Comparison of ENCODE assay signal across 8 cellular contexts in genomic region chr6:39892490-39893129, GRCh38. TPM values are rescaled to one million over a fixed set of nuclear protein-coding genes. Genes with fewer than 3 reads are reported as not detected.
A peak's percentile ranks its signal among the peaks of the same experiment; 100 is the strongest.
DNase-seq lines count a peak whose midpoint lies in the region; ATAC-seq, FAIRE-seq and TF ChIP-seq lines count a peak whose summit lies in the region.

No MANE protein-coding gene starts in this region.

- H3K79me2 ChIP-seq in H1 (ENCODE audit: control insufficient read depth in 1 of 2, insufficient read depth in 2 of 2, low read length in 2 of 2) = no peaks in the 10 kb centered on the region

- CTCF ChIA-PET in Caco-2 (lab: Charles Lee) = no interaction called here
- CTCF ChIA-PET in H1 (lab: Charles Lee; ENCODE audit: partially characterized antibody) = interaction anchor here (0.6 to 12.0 kb wide), 23 partner anchors 13 to 529 kb away, joined by 3 to 135 read pairs (median 4); no protein-coding TSS in a partner anchor
- CTCF ChIA-PET in CD8-positive, alpha-beta T cell (lab: Charles Lee) = no interaction called here

- H3K27ac Mint-ChIP-seq in Caco-2 (ENCODE audit: unreplicated experiment) = no peak overlapping the region
- no peak overlapping the region for H3K27ac Mint-ChIP-seq in CD8-positive, alpha-beta T cell

- no peak for ATAC-seq in lung (ENCODE audit: insufficient read depth, low FRiP score)
- ATAC-seq in HG03039 (IDR thresholded peaks at IDR 0.05; ENCODE audit: unreplicated experiment) = no peak
- no peak for ATAC-seq in CD8-positive, alpha-beta T cell

- no peak overlapping the region for H3K14ac ChIP-seq in H1 (ENCODE audit: insufficient read length)

- no peak overlapping the region for H2BK15ac ChIP-seq in H1 (ENCODE audit: low read length)

- TF ChIP-seq EP300 in H1 (IDR thresholded peaks at IDR 0.05; ENCODE audit: borderline replicate concordance in 1 of 2, low read depth in 2 of 2, low read length in 2 of 2) = no peak

- H3K4me2 ChIP-seq in H1 (ENCODE audit: insufficient read depth in 1 of 2, low read depth in 2 of 2, low read length in 2 of 2) = no peak overlapping the region

- TF ChIP-seq POLR2A in H54 (IDR thresholded peaks at IDR 0.05; ENCODE audit: low read depth, low read length) (no peak), H1 (IDR thresholded peaks at IDR 0.05; ENCODE audit: control extremely low read depth in 1 of 2, low read depth in 2 of 2, low read length in 2 of 2) (no peak)

- POLR2A ChIA-PET in Caco-2 (lab: Charles Lee) (no interaction called here), H1 (lab: Charles Lee; ENCODE audit: partially characterized antibody) (no interaction called here)
- POLR2A ChIA-PET in CD8-positive, alpha-beta T cell (lab: Charles Lee) = no interaction called here

- H3K9me3 Mint-ChIP-seq in Caco-2 (ENCODE audit: unreplicated experiment) = no peaks in the 10 kb centered on the region
- no peaks in the 10 kb centered on the region for H3K9me3 Mint-ChIP-seq in CD8-positive, alpha-beta T cell

- no peak overlapping the region for H3K4me3 ChIP-seq in Caco-2 (ENCODE audit: low read depth, low read length)
- H3K4me3 ChIP-seq in H1 (ENCODE audit: extremely low read depth in 1 of 4, insufficient read depth in 2 of 4, low read depth in 3 of 4, low read length in 4 of 4) = no peak overlapping the region
- no peak overlapping the region for H3K4me3 ChIP-seq in lung
- H3K4me3 ChIP-seq in tibial artery = no peak overlapping the region
- no peak overlapping the region for H3K4me3 ChIP-seq in CD8-positive, alpha-beta T cell (ENCODE audit: low read depth, low read length)

- no peaks in the 10 kb centered on the region for H3K36me3 Mint-ChIP-seq in Caco-2 (ENCODE audit: insufficient read depth, unreplicated experiment)
- H3K36me3 Mint-ChIP-seq in CD8-positive, alpha-beta T cell = no peaks in the 10 kb centered on the region

- no peak overlapping the region for H4K91ac ChIP-seq in H1 (replicated peaks; ENCODE audit: insufficient read length, low read length)

- H3K9me3 ChIP-seq in Caco-2 = no peaks in the 10 kb centered on the region
- H3K9me3 ChIP-seq in H1 (ENCODE audit: insufficient read depth in 2 of 2, low read depth in 1 of 2, low read length in 1 of 2) = no peaks in the 10 kb centered on the region
- no peaks in the 10 kb centered on the region for H3K9me3 ChIP-seq in lung (ENCODE audit: control insufficient read depth in 2 of 2, insufficient read depth in 1 of 2, low read length in 1 of 2)
- no peaks in the 10 kb centered on the region for H3K9me3 ChIP-seq in tibial artery
- no peaks in the 10 kb centered on the region for H3K9me3 ChIP-seq in CD8-positive, alpha-beta T cell (ENCODE audit: low read length)

- no peaks in the 10 kb centered on the region for H3K4me1 Mint-ChIP-seq in Caco-2 (ENCODE audit: low read depth, unreplicated experiment)
- no peaks in the 10 kb centered on the region for H3K4me1 Mint-ChIP-seq in CD8-positive, alpha-beta T cell (ENCODE audit: low read depth)

- no peaks in the 10 kb centered on the region for H3K27me3 Mint-ChIP-seq in Caco-2 (ENCODE audit: insufficient read depth, unreplicated experiment)
- peaks cover 11% of the 10 kb centered on the region for H3K27me3 Mint-ChIP-seq in CD8-positive, alpha-beta T cell (ENCODE audit: low read depth)

- BruUV-seq in Caco-2 (replicated peaks; lab: Mats Ljungman, UMichigan) = no TSS peak

- no peaks in the 10 kb centered on the region for H3K36me3 ChIP-seq in Caco-2 (ENCODE audit: control insufficient read depth, insufficient read depth, low read length)
- H3K36me3 ChIP-seq in H1 (ENCODE audit: control insufficient read depth in 2 of 4, insufficient read depth in 4 of 4, low read length in 3 of 4) = no peaks in the 10 kb centered on the region
- H3K36me3 ChIP-seq in lung (ENCODE audit: control insufficient read depth in 2 of 2, insufficient read depth in 2 of 2, low read length in 2 of 2) = no peaks in the 10 kb centered on the region
- peaks cover 13 to 24% (median 14%) of the 10 kb centered on the region in 3 donors for H3K36me3 ChIP-seq in tibial artery
- H3K36me3 ChIP-seq in CD8-positive, alpha-beta T cell (ENCODE audit: insufficient read depth, low read length) = no peaks in the 10 kb centered on the region

- H3K79me1 ChIP-seq in H1 (ENCODE audit: low read depth, low read length) = no peaks in the 10 kb centered on the region

- H2BK5ac ChIP-seq in H1 (ENCODE audit: low read depth, low read length) = no peak overlapping the region

- WGBS in H1 (ENCODE audit: extremely low coverage in 1 of 2, insufficient coverage in 1 of 2, insufficient read length in 1 of 2, insufficient replicate concordance in 2 of 2, low coverage in 1 of 2, low lambda C conversion rate in 2 of 2, missing lambda C conversion rate in 1 of 2), 2 experiments = 50% methylated on average over 2 of the region's 2 CpGs; no CpG with 5 or more reads in 1 of the 2 experiments
- 61 to 68% methylated on average over 2 of the region's 2 CpGs for WGBS in lung, 2 donors

- no peak overlapping the region for H2BK12ac ChIP-seq in H1 (ENCODE audit: low read depth, low read length)

- no peak overlapping the region for H3K4me3 Mint-ChIP-seq in Caco-2 (ENCODE audit: unreplicated experiment)
- H3K4me3 Mint-ChIP-seq in CD8-positive, alpha-beta T cell = no peak overlapping the region

- H2AFZ ChIP-seq in H1 (ENCODE audit: low read length) = no peak overlapping the region

- H3K4me1 ChIP-seq in Caco-2 (peaks cover 7% of the 10 kb centered on the region; the same call in 1 of the 2 replicates), H1 (replicated peaks in 1 of 4; ENCODE audit: control insufficient read depth in 3 of 4, insufficient read depth in 4 of 4, low read length in 3 of 4) (peaks cover 0 to 6% (median 2%) of the 10 kb centered on the region in 4 experiments; a peak in 2 of 7 replicates), lung (ENCODE audit: control insufficient read depth in 2 of 2, insufficient read depth in 2 of 2, low read length in 2 of 2) (peaks cover 0 to 8% of the 10 kb centered on the region in 2 donors), tibial artery (peaks cover 0 to 56% (median 26%) of the 10 kb centered on the region in 4 donors)
- H3K4me1 ChIP-seq in CD8-positive, alpha-beta T cell (ENCODE audit: insufficient read depth, low read length) = no peaks in the 10 kb centered on the region

- no peak overlapping the region for H2BK120ac ChIP-seq in H1 (replicated peaks; ENCODE audit: low read depth, low read length)

- no peak overlapping the region for H3K56ac ChIP-seq in H1 (replicated peaks; ENCODE audit: insufficient read length, low read depth, low read length)

- no peaks in the 10 kb centered on the region for H4K20me1 ChIP-seq in H1 (replicated peaks in 1 of 2; ENCODE audit: control insufficient read depth in 1 of 2, insufficient read depth in 2 of 2, low read length in 2 of 2)

- TF ChIP-seq RAD21 in H1 (IDR thresholded peaks at IDR 0.05 in 1 of 2, conservative IDR thresholded peaks at IDR 0.05 in 1 of 2; ENCODE audit: low read depth in 2 of 2, low read length in 2 of 2) = peak; percentile 91 to 92

- H3K23ac ChIP-seq in H1 (ENCODE audit: insufficient read length) = no peak overlapping the region

- H3K27ac ChIP-seq in H1 (ENCODE audit: low read depth, low read length) = no peak overlapping the region
- no peak overlapping the region for H3K27ac ChIP-seq in lung (ENCODE audit: low read depth in 1 of 2, low read length in 1 of 2)
- peak overlapping the region; percentile 58 to 69 for H3K27ac ChIP-seq in tibial artery
- H3K27ac ChIP-seq in CD8-positive, alpha-beta T cell (ENCODE audit: low read depth, low read length) = no peak overlapping the region

- TF ChIP-seq CTCF in Caco-2 (IDR thresholded peaks at IDR 0.05; ENCODE audit: insufficient read depth in 1 of 2, low read depth in 1 of 2, low read length in 1 of 2, severe bottlenecking in 1 of 2, unreplicated experiment in 1 of 2) = peak; percentile 52 to 84
- peak; percentile 82 to 95 (median 91) for TF ChIP-seq CTCF in H1 (IDR thresholded peaks at IDR 0.05; ENCODE audit: control extremely low read depth in 1 of 3, insufficient read depth in 1 of 3, low read depth in 1 of 3, low read length in 3 of 3)
- peak; percentile 37 for TF ChIP-seq CTCF in lung (IDR thresholded peaks at IDR 0.05; ENCODE audit: control extremely low read depth, extremely low read depth)
- TF ChIP-seq CTCF in tibial artery (IDR thresholded peaks at IDR 0.05) = peak; percentile 73 to 84
- no peak for TF ChIP-seq CTCF in CD8-positive, alpha-beta T cell (IDR thresholded peaks at IDR 0.05)

- H3K27me3 ChIP-seq in Caco-2 (replicated peaks; ENCODE audit: control insufficient read depth, insufficient read depth, low read length) = no peaks in the 10 kb centered on the region
- no peaks in the 10 kb centered on the region for H3K27me3 ChIP-seq in H1 (replicated peaks in 1 of 4; ENCODE audit: control insufficient read depth in 3 of 4, extremely low read depth in 1 of 4, insufficient read depth in 3 of 4, low read length in 3 of 4)
- no peaks in the 10 kb centered on the region for H3K27me3 ChIP-seq in lung (ENCODE audit: control insufficient read depth, insufficient read depth)
- H3K27me3 ChIP-seq in tibial artery = no peaks in the 10 kb centered on the region
- no peaks in the 10 kb centered on the region for H3K27me3 ChIP-seq in CD8-positive, alpha-beta T cell (ENCODE audit: insufficient read depth, low read length)

- intact Hi-C loops in Caco-2 (cut with micrococcal nuclease; ENCODE audit: unreplicated experiment) = loop anchor here (1.0 to 2.0 kb wide), 3 partner anchors 27 to 530 kb away; no protein-coding TSS in a partner anchor
- intact Hi-C loops in tibial artery (cut with DNase I; ENCODE audit: low total_unique reads) = no loop called here
- intact Hi-C loops in CD8-positive, alpha-beta T cell (cut with DNase I, micrococcal nuclease) = no loop called here

- DNase-seq in Caco-2 (peak; percentile 52 to 64), H54 (ENCODE audit: insufficient read length, low spot score) (peak; percentile 63), RKO (ENCODE audit: low spot score) (peak; percentile 5), H1 (ENCODE audit: low read depth in 1 of 2, low spot score in 2 of 2) (peak; percentile 17 to 83), lung (ENCODE audit: low spot score) (peak; percentile 67), tibial artery (peak; percentile 70 to 88)
- no peak for DNase-seq in CD8-positive, alpha-beta T cell

- H3K23me2 ChIP-seq in H1 (ENCODE audit: low read depth, low read length) = no peaks in the 10 kb centered on the region

- peak; percentile 43 for FAIRE-seq in H54 (lab: Jason Lieb, UNC)
- peak; percentile 58 for FAIRE-seq in H1 (lab: Jason Lieb, UNC)

- no peak overlapping the region for H3K9ac ChIP-seq in H1 (replicated peaks in 1 of 4; ENCODE audit: extremely low read depth in 1 of 4, low read depth in 3 of 4, low read length in 3 of 4)

- no peak overlapping the region for H3K4ac ChIP-seq in H1 (replicated peaks; ENCODE audit: insufficient read length, low read depth, low read length)

- no peak overlapping the region for H4K8ac ChIP-seq in H1 (ENCODE audit: extremely low read depth, insufficient read depth, low read length)

- H4K5ac ChIP-seq in H1 (ENCODE audit: insufficient read length, low read depth, low read length) = no peak overlapping the region

- no peak overlapping the region for H2BK20ac ChIP-seq in H1 (ENCODE audit: low read length)

- no peak overlapping the region for H3K18ac ChIP-seq in H1 (ENCODE audit: extremely low read depth, low read length)

- H2AK5ac ChIP-seq in H1 (ENCODE audit: low read depth, low read length) = no peak overlapping the region

RNA-seq across cellular contexts. Expression of gene MOCS1, which starts 41.7 kb away (rescaled TPM):
- total RNA-seq in Caco-2 (2022) (43.4 and 44.7 TPM in 2 replicates), lung (10 to 100 TPM; 19.5 to 23.0 TPM)
- 18.5 and 19.7 TPM in 2 replicates for total RNA-seq in H1 (2021; fragmentation: NEBNext Ultra II Directional; extraction: Animal tissue kit (Norgen Biotek cat#: 25700))
- polyA plus RNA-seq in H1 (2011; rRNA removed) (13.4 and 15.1 TPM in 2 replicates), lung (10 to 100 TPM; 10.3 to 18.8 TPM)
- 15.5 TPM for polyA plus RNA-seq in H1 (2011; cell fraction: cytosol; rRNA removed)
- polyA plus RNA-seq in H1 (2011; cell fraction: nucleus; rRNA removed) = 20.1 TPM
- polyA plus RNA-seq in H1 (2012, experiment 1 of 2) = 13.7 to 19.2 TPM (median 17.3 TPM) in 4 replicates
- polyA plus RNA-seq in H1 (2012, experiment 2 of 2) = 20.0 TPM
- 9.9 TPM for polyA plus RNA-seq in H1 (2013, experiment 1 of 2)
- polyA plus RNA-seq in H1 (2013, experiment 2 of 2) = 9.4 TPM
- 28.3 and 33.5 TPM in 2 replicates for polyA minus RNA-seq in H1 (2011; rRNA and poly(A)+ RNA removed)
- polyA minus RNA-seq in H1 (2011; cell fraction: cytosol; rRNA and poly(A)+ RNA removed) = 11.9 TPM
- polyA minus RNA-seq in H1 (2011; cell fraction: nucleus; rRNA and poly(A)+ RNA removed) = 19.5 TPM
- total RNA-seq in CD8-positive, alpha-beta T cell = under 1 TPM; 0.38 to 0.56 TPM

Comparison
In these comparisons a context has a peak if more than half of its experiments do, and no peak if none do; other contexts are left out.
1. DNase-seq: peak in Caco-2 (2 of 2), H54 (single experiment), RKO (single experiment), H1 (2 of 2), lung (single experiment) and tibial artery (2 of 2); none in CD8-positive, alpha-beta T cell (0 of 7).
2. H3K27ac ChIP-seq: peak in tibial artery (2 of 2); none in H1 (single experiment), lung (0 of 2) and CD8-positive, alpha-beta T cell (single experiment).
3. RNA of gene MOCS1, which starts 41.7 kb away (total RNA-seq): 43.4 to 44.7 TPM in Caco-2, 19.5 to 23.0 TPM in lung and 18.5 to 19.7 TPM in H1; 0.38 to 0.56 TPM in CD8-positive, alpha-beta T cell; every median in the first group is over 10 times any median in the second.